Comparison of ENCODE assay signal across 12 cellular contexts in genomic region chr5:17204133-17204489, GRCh38. TPM values are rescaled to one million over a fixed set of nuclear protein-coding genes. Genes with fewer than 3 reads are reported as not detected.
DNase-seq lines count a peak whose midpoint lies in the region; ATAC-seq and TF ChIP-seq lines count a peak whose summit lies in the region.
"Had no signal": no experiment of that assay in that cellular context is flagged by ENCODE, and none has a peak within 500 bp of the region (broad histone marks: within the 10 kb centered on the region; RNA-seq: fewer than 3 reads in every experiment).

No MANE protein-coding gene starts in this region.

- 16% methylated on average over 6 of the region's 6 CpGs for WGBS in SK-N-SH (ENCODE audit: low lambda C conversion rate)

- H3K4me3 ChIP-seq in HCT116 (replicated peaks in 1 of 2; ENCODE audit: low read depth in 1 of 2, low read length in 2 of 2) (no peak overlapping the region), SK-N-SH (ENCODE audit: low read depth in 2 of 2, low read length in 1 of 2) (no peak overlapping the region)

- H3K27ac ChIP-seq in HCT116 (ENCODE audit: low read depth, low read length) (no peak overlapping the region), SK-N-SH (ENCODE audit: low read depth in 2 of 2, low read length in 1 of 2) (no peak overlapping the region)

- no peak for TF ChIP-seq POLR2A in HCT116 (IDR thresholded peaks at IDR 0.05; ENCODE audit: borderline replicate concordance, extremely low read depth, insufficient read depth, insufficient read length)

- peak; percentile 17; the same call in 1 of the 2 replicates for ATAC-seq in HCT116

- H3K9ac ChIP-seq in HCT116 (ENCODE audit: low read length) (no peak overlapping the region), SK-N-SH (no peak overlapping the region)

- BruUV-seq in HCT116 (replicated peaks; lab: Mats Ljungman, UMichigan), result no TSS peak

- H3K36me3 ChIP-seq in HCT116 (ENCODE audit: control insufficient read depth in 1 of 2, insufficient read depth in 2 of 2, low read length in 2 of 2) (no peaks in the 10 kb centered on the region), SK-N-SH (replicated peaks in 1 of 2; ENCODE audit: control insufficient read depth in 1 of 2, insufficient read depth in 2 of 2, low read length in 1 of 2) (no peaks in the 10 kb centered on the region)

- H3K27me3 ChIP-seq in HCT116 (ENCODE audit: insufficient read depth, low read length) (peaks cover 9% of the 10 kb centered on the region; the same call in 1 of the 2 replicates), SK-N-SH (ENCODE audit: insufficient read depth) (no peaks in the 10 kb centered on the region)

- no peaks in the 10 kb centered on the region for H3K9me2 ChIP-seq in HCT116 (ENCODE audit: insufficient read depth)
- no peaks in the 10 kb centered on the region for H3K9me2 ChIP-seq in SK-N-SH

- no peaks in the 10 kb centered on the region for H4K20me1 ChIP-seq in HCT116 (ENCODE audit: insufficient read depth)
- H4K20me1 ChIP-seq in SK-N-SH (ENCODE audit: insufficient read depth), result no peaks in the 10 kb centered on the region

- RAD21 ChIA-PET in HCT116 (lab: Charles Lee; ENCODE audit: low non-redundant PET in 1 of 2, low total read pairs in 2 of 2, uncharacterized antibody in 2 of 2, unreplicated experiment in 2 of 2), result no interaction called here

- no peaks in the 10 kb centered on the region for H3K4me1 ChIP-seq in HCT116 (ENCODE audit: control insufficient read depth in 1 of 2, insufficient read depth in 2 of 2, low read length in 2 of 2)
- H3K4me1 ChIP-seq in SK-N-SH (ENCODE audit: control insufficient read depth in 1 of 2, insufficient read depth in 2 of 2, low read depth in 1 of 2, low read length in 1 of 2), result no peaks in the 10 kb centered on the region; a peak in 2 of 4 replicates
- H3K4me1 ChIP-seq: Caco-2 had no signal

- H3K9me3 ChIP-seq in HCT116 (ENCODE audit: control insufficient read depth in 1 of 2, insufficient read depth in 1 of 2, low read depth in 1 of 2, low read length in 2 of 2) (no peaks in the 10 kb centered on the region), SK-N-SH (no peaks in the 10 kb centered on the region)
- H3K9me3 ChIP-seq: Caco-2 had no signal

- no peak overlapping the region for H2AFZ ChIP-seq in HCT116 (ENCODE audit: low read depth, low read length, poor library complexity, severe bottlenecking)
- peak overlapping the region; percentile 33; the same call in 1 of the 2 replicates for H2AFZ ChIP-seq in SK-N-SH (ENCODE audit: low read depth)

- H3K4me3 Mint-ChIP-seq in type B pancreatic cell, result peak overlapping the region; percentile 50
- no peak overlapping the region for H3K4me3 Mint-ChIP-seq in activated CD4-positive, alpha-beta memory T cell treated with anti-CD3 and anti-CD28 coated beads, Interleukin-2, amount 10 ng/mL, durations not matched to agents 7 days and 5 days
- H3K4me3 Mint-ChIP-seq: CD4-positive, alpha-beta T cell had no signal

- peaks cover 11% of the 10 kb centered on the region for H3K4me1 Mint-ChIP-seq in type B pancreatic cell (ENCODE audit: unreplicated experiment)
- H3K4me1 Mint-ChIP-seq in activated CD4-positive, alpha-beta memory T cell treated with anti-CD3 and anti-CD28 coated beads, Interleukin-2, amount 10 ng/mL, durations not matched to agents 7 days and 5 days, result no peaks in the 10 kb centered on the region

- H3K27me3 Mint-ChIP-seq in type B pancreatic cell, result no peaks in the 10 kb centered on the region
- no peaks in the 10 kb centered on the region for H3K27me3 Mint-ChIP-seq in activated CD4-positive, alpha-beta memory T cell treated with anti-CD3 and anti-CD28 coated beads, Interleukin-2, amount 10 ng/mL, durations not matched to agents 7 days and 5 days

- no peak overlapping the region for H3K4me2 ChIP-seq in HCT116 (ENCODE audit: low read length)
- H3K4me2 ChIP-seq in SK-N-SH, result no peak overlapping the region; the same call in 1 of the 2 replicates

- no peaks in the 10 kb centered on the region for H3K36me3 Mint-ChIP-seq in type B pancreatic cell
- H3K36me3 Mint-ChIP-seq in activated CD4-positive, alpha-beta memory T cell treated with anti-CD3 and anti-CD28 coated beads, Interleukin-2, amount 10 ng/mL, durations not matched to agents 7 days and 5 days (ENCODE audit: low read depth), result no peaks in the 10 kb centered on the region

- TF ChIP-seq CTCF in HCT116 (IDR thresholded peaks at IDR 0.05 in 2 of 3, conservative IDR thresholded peaks at IDR 0.05 in 1 of 3; ENCODE audit: borderline replicate concordance in 1 of 3, insufficient read depth in 1 of 3, low read depth in 2 of 3, low read length in 2 of 3), result no peak
- TF ChIP-seq CTCF in SK-N-SH (IDR thresholded peaks at IDR 0.05), result no peak
- no peak for TF ChIP-seq CTCF in type B pancreatic cell (conservative IDR thresholded peaks at IDR 0.05)

- H3K79me2 ChIP-seq in HCT116 (ENCODE audit: insufficient read depth, low read length) (no peaks in the 10 kb centered on the region), SK-N-SH (ENCODE audit: insufficient read depth) (no peaks in the 10 kb centered on the region)

- DNase-seq in NCI-H748 (lab: John Stamatoyannopoulos, UW; ENCODE audit: unreplicated experiment) (peak; percentile 52), NCI-H748 treated with DMSO at 0.1 percent for 48 hours (lab: John Stamatoyannopoulos, UW) (no peak), HCT116 (ENCODE audit: low read depth, low spot score) (no peak), SK-N-SH (peak; percentile 15), type B pancreatic cell (ENCODE audit: extremely low spot score, unreplicated experiment) (no peak), RPMI8226 (no peak), NCI-H2081 (lab: John Stamatoyannopoulos, UW) (no peak)
- no peak for DNase-seq in activated CD4-positive, alpha-beta memory T cell treated with anti-CD3 and anti-CD28 coated beads, Interleukin-2, amount 10 ng/mL, durations not matched to agents 7 days and 5 days
- DNase-seq: Caco-2; CD4-positive, alpha-beta T cell; GF-D8; NCI-H1436 treated with DMSO at 0.1 percent for 48 hours had no signal

- POLR2A ChIA-PET in HCT116 (lab: Charles Lee), result no interaction called here
- POLR2A ChIA-PET in SK-N-SH (lab: Yijun Ruan, JAX), result no interaction called here
- POLR2A ChIA-PET in activated CD4-positive, alpha-beta memory T cell treated with anti-CD3 and anti-CD28 coated beads, Interleukin-2, amount 10 ng/mL, durations not matched to agents 7 days and 5 days (lab: Charles Lee), result no interaction called here

- TF ChIP-seq EP300 in SK-N-SH (IDR thresholded peaks at IDR 0.05; ENCODE audit: borderline replicate concordance in 1 of 2, low read depth in 1 of 2, low read length in 1 of 2), result no peak

- TF ChIP-seq RAD21 in HCT116 (IDR thresholded peaks at IDR 0.05; ENCODE audit: low read depth), result no peak
- TF ChIP-seq RAD21 in SK-N-SH (IDR thresholded peaks at IDR 0.05; ENCODE audit: low read length), result no peak

- H3K9me3 Mint-ChIP-seq in type B pancreatic cell, result no peaks in the 10 kb centered on the region
- no peaks in the 10 kb centered on the region for H3K9me3 Mint-ChIP-seq in activated CD4-positive, alpha-beta memory T cell treated with anti-CD3 and anti-CD28 coated beads, Interleukin-2, amount 10 ng/mL, durations not matched to agents 7 days and 5 days
- H3K9me3 Mint-ChIP-seq: CD4-positive, alpha-beta T cell had no signal

- H3F3A ChIP-seq in SK-N-SH (replicated peaks; ENCODE audit: insufficient read depth), result no peaks in the 10 kb centered on the region

- CTCF ChIA-PET in HCT116 (lab: Charles Lee) (interaction anchor here (0.7 to 2.5 kb wide), 7 partner anchors 11 to 1043 kb away, joined by 3 to 13 read pairs (median 5); no protein-coding TSS in a partner anchor), SK-N-SH (lab: Yijun Ruan, JAX) (interaction anchor here (0.6 to 6.9 kb wide), 17 partner anchors 11 to 1085 kb away, joined by 3 to 42 read pairs (median 3); no protein-coding TSS in a partner anchor)
- CTCF ChIA-PET in activated CD4-positive, alpha-beta memory T cell treated with anti-CD3 and anti-CD28 coated beads, Interleukin-2, amount 10 ng/mL, durations not matched to agents 7 days and 5 days (lab: Charles Lee), result interaction anchor here (2.4 kb wide), 1 partner anchor 12 kb away, joined by 7 read pairs; no protein-coding TSS in a partner anchor

- intact Hi-C loops in HCT116 (cut with micrococcal nuclease), result loop anchor here (5.0 kb wide), 1 partner anchor 652 kb away; no protein-coding TSS in a partner anchor

- H3K27ac Mint-ChIP-seq in type B pancreatic cell, result peak overlapping the region; percentile 72
- no peak overlapping the region for H3K27ac Mint-ChIP-seq in activated CD4-positive, alpha-beta memory T cell treated with anti-CD3 and anti-CD28 coated beads, Interleukin-2, amount 10 ng/mL, durations not matched to agents 7 days and 5 days
- H3K27ac Mint-ChIP-seq: CD4-positive, alpha-beta T cell had no signal

TF ChIP-seq in HCT116, 20 proteins besides CTCF, POLR2A, EP300 and RAD21:
- TF ChIP-seq CBX3 (IDR thresholded peaks at IDR 0.05; ENCODE audit: low read depth) (no peak), SIN3A (IDR thresholded peaks at IDR 0.05; ENCODE audit: low read depth) (no peak), ELF1 (IDR thresholded peaks at IDR 0.05; ENCODE audit: borderline replicate concordance, low read depth) (no peak), EZH2phosphoT487 (IDR thresholded peaks at IDR 0.05; ENCODE audit: borderline replicate concordance) (no peak), YY1 (IDR thresholded peaks at IDR 0.05; ENCODE audit: extremely low read depth, insufficient replicate concordance, low read depth, low read length) (no peak)

TF ChIP-seq in SK-N-SH, 30 proteins besides CTCF, POLR2A, EP300 and RAD21 (continues in another document):
- TF ChIP-seq TCF12 (IDR thresholded peaks at IDR 0.05) (no peak), USF2 (IDR thresholded peaks at IDR 0.05; ENCODE audit: borderline replicate concordance, low read depth, low read length) (no peak)

RNA-seq across cellular contexts. Expression of gene BASP1, which starts 13.3 kb away (rescaled TPM):
- total RNA-seq in HCT116 (2021; ENCODE audit: unreplicated experiment), result 0.34 TPM
- 0.06 TPM in 1 of 2 replicates, not detected in the other for polyA plus RNA-seq in HCT116 (2012)
- polyA plus RNA-seq in SK-N-SH (2012; rRNA removed), result 77.8 and 107 TPM in 2 replicates
- 94.2 and 104 TPM in 2 replicates for polyA plus RNA-seq in SK-N-SH (2012; cell fraction: cytosol; rRNA removed)
- 33.6 and 36.0 TPM in 2 replicates for polyA plus RNA-seq in SK-N-SH (2012; cell fraction: nucleus; rRNA removed)
- 131 and 197 TPM in 2 replicates for total RNA-seq in type B pancreatic cell (ENCODE audit: low replicate concordance)
- total RNA-seq in activated CD4-positive, alpha-beta memory T cell treated with anti-CD3 and anti-CD28 coated beads, Interleukin-2, amount 10 ng/mL, durations not matched to agents 7 days and 5 days, result not detected

Comparison
In these comparisons a context has a peak if more than half of its experiments do, and no peak if none do; other contexts are left out.
1. DNase-seq: peak in NCI-H748 (single experiment) and SK-N-SH (single experiment); none in NCI-H748 treated with DMSO at 0.1 percent for 48 hours (single experiment), HCT116 (single experiment), type B pancreatic cell (single experiment), RPMI8226 (single experiment), NCI-H2081 (0 of 2) and activated CD4-positive, alpha-beta memory T cell treated with anti-CD3 and anti-CD28 coated beads, Interleukin-2, amount 10 ng/mL, durations not matched to agents 7 days and 5 days (single experiment).
2. RNA of gene BASP1, which starts 13.3 kb away (total RNA-seq): 131 to 197 TPM in type B pancreatic cell; 0.34 TPM in HCT116 (single experiment) and not detected in activated CD4-positive, alpha-beta memory T cell treated with anti-CD3 and anti-CD28 coated beads, Interleukin-2, amount 10 ng/mL, durations not matched to agents 7 days and 5 days; every median in the first group is over 10 times any median in the second.